1 cellular context compared by ENCODE assay signal in genomic region chr3:52770581-52771333, GRCh38.
TF ChIP-seq lines count a peak whose summit lies in the region.

TSS of gene NEK4 (minus strand) at chr3:52770940. CDS start at chr3:52770746, 194 bp downstream.

TF ChIP-seq in K562, 482 proteins besides CTCF, POLR2A, EP300 and RAD21 (continued from another document):
- TF ChIP-seq, protein P1, sequence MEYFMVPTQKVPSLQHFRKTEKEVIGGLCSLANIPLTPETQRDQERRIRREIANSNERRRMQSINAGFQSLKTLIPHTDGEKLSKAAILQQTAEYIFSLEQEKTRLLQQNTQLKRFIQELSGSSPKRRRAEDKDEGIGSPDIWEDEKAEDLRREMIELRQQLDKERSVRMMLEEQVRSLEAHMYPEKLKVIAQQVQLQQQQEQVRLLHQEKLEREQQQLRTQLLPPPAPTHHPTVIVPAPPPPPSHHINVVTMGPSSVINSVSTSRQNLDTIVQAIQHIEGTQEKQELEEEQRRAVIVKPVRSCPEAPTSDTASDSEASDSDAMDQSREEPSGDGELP (CRISPR knock-in tag; IDR thresholded peaks at IDR 0.05; ENCODE audit: borderline replicate concordance), result peak; percentile 56
- TF ChIP-seq SP1 (CRISPR knock-in tag; IDR thresholded peaks at IDR 0.05) (peak; percentile 71; the same call in 1 of the 2 replicates), NFE2 (IDR thresholded peaks at IDR 0.05; ENCODE audit: low read depth) (no peak), GTF2E2 (tag; IDR thresholded peaks at IDR 0.05) (peak; percentile 85; the same call in 1 of the 2 replicates), MTA3 (IDR thresholded peaks at IDR 0.05; ENCODE audit: borderline replicate concordance) (peak; percentile 64; the same call in 1 of the 2 replicates), ZNF311 (CRISPR knock-in tag; IDR thresholded peaks at IDR 0.05) (no peak), CHD4 (IDR thresholded peaks at IDR 0.05; ENCODE audit: insufficient read depth, insufficient replicate concordance, low read depth, low read length, poor library complexity, severe bottlenecking) (no peak), POU5F1 (IDR thresholded peaks at IDR 0.05; ENCODE audit: borderline replicate concordance, low read depth, low read length, partially characterized antibody) (no peak), GABPA (tag; conservative IDR thresholded peaks at IDR 0.05; ENCODE audit: low read depth) (peak; percentile 71), MAZ (CRISPR knock-in tag; conservative IDR thresholded peaks at IDR 0.05 in 1 of 2, IDR thresholded peaks at IDR 0.05 in 1 of 2) (0 out of 4 replicates have a peak, but pooled peaks have one; percentile 38 to 50), C11orf30 (IDR thresholded peaks at IDR 0.05; ENCODE audit: low read depth) (peak; percentile 78), ETS1 (conservative IDR thresholded peaks at IDR 0.05; ENCODE audit: control insufficient read depth, low read depth, low read length) (0 out of 2 replicates have a peak, but pooled peaks have one; percentile 54), ARNT (IDR thresholded peaks at IDR 0.05) (peak in 1 of 2 experiments; percentile 38; a peak in 1 of 4 replicates), CXXC5 (CRISPR knock-in tag; IDR thresholded peaks at IDR 0.05) (peak; percentile 79), PHF20 (IDR thresholded peaks at IDR 0.05; ENCODE audit: partially characterized antibody) (peak; percentile 95), CBX1 (IDR thresholded peaks at IDR 0.05; ENCODE audit: low read depth) (0 out of 2 replicates have a peak, but pooled peaks have one; percentile 46), HCFC1 (IDR thresholded peaks at IDR 0.05; ENCODE audit: low read depth, low read length) (peak; percentile 79), CBX5 (IDR thresholded peaks at IDR 0.05; ENCODE audit: borderline replicate concordance, low read depth) (no peak), TAF7 (tag; IDR thresholded peaks at IDR 0.05) (peak; percentile 85), SMAD4 (CRISPR knock-in tag; conservative IDR thresholded peaks at IDR 0.05) (peak; percentile 68), ZNF561 (CRISPR knock-in tag; conservative IDR thresholded peaks at IDR 0.05) (no peak), FOXM1 (IDR thresholded peaks at IDR 0.05; ENCODE audit: low read depth) (no peak), FOXM1 (CRISPR knock-in tag; IDR thresholded peaks at IDR 0.05; ENCODE audit: low read depth) (no peak), ZNF133 (CRISPR knock-in tag; IDR thresholded peaks at IDR 0.05) (no peak), HDAC3 (IDR thresholded peaks at IDR 0.05; ENCODE audit: borderline replicate concordance, partially characterized antibody) (no peak), POLR2AphosphoS5 (IDR thresholded peaks at IDR 0.05; ENCODE audit: control insufficient read depth, insufficient read depth, low read depth, low read length) (peak; percentile 89)
- TF ChIP-seq, protein P2, sequence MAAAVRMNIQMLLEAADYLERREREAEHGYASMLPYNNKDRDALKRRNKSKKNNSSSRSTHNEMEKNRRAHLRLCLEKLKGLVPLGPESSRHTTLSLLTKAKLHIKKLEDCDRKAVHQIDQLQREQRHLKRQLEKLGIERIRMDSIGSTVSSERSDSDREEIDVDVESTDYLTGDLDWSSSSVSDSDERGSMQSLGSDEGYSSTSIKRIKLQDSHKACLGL (CRISPR knock-in tag; IDR thresholded peaks at IDR 0.05; ENCODE audit: borderline replicate concordance, poor library complexity, severe bottlenecking), result no peak
- TF ChIP-seq, protein P3, sequence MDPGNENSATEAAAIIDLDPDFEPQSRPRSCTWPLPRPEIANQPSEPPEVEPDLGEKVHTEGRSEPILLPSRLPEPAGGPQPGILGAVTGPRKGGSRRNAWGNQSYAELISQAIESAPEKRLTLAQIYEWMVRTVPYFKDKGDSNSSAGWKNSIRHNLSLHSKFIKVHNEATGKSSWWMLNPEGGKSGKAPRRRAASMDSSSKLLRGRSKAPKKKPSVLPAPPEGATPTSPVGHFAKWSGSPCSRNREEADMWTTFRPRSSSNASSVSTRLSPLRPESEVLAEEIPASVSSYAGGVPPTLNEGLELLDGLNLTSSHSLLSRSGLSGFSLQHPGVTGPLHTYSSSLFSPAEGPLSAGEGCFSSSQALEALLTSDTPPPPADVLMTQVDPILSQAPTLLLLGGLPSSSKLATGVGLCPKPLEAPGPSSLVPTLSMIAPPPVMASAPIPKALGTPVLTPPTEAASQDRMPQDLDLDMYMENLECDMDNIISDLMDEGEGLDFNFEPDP (CRISPR knock-in tag; IDR thresholded peaks at IDR 0.05), result no peak
TF ChIP-seq in K562: peak in this region for 91.
